Comparison of ENCODE assay signal across 8 cellular contexts in genomic region chr1:234848972-234849641, GRCh38.
A peak's percentile ranks its signal among the peaks of the same experiment; 100 is the strongest.
DNase-seq lines count a peak whose midpoint lies in the region; ATAC-seq and TF ChIP-seq lines count a peak whose summit lies in the region.

No MANE protein-coding gene starts in this region.

- H3K27ac ChIP-seq in colonic mucosa (peak overlapping the region; percentile 10), neutrophil (peak overlapping the region; percentile 94)

- ATAC-seq in HG02938 (IDR thresholded peaks at IDR 0.05; ENCODE audit: unreplicated experiment), result no peak

- no peaks in the 10 kb centered on the region for H3K9me3 ChIP-seq in colonic mucosa
- H3K9me3 ChIP-seq in neutrophil, result no peaks in the 10 kb centered on the region

- H3K9ac ChIP-seq in colonic mucosa (ENCODE audit: low read depth in 2 of 2, low read length in 2 of 2), result peak overlapping the region in 1 of 2 donors; percentile 3

- peak; percentile 74 for DNase-seq in ELR (ENCODE audit: low read depth)
- DNase-seq in NOMO-1 (lab: John Stamatoyannopoulos, UW; ENCODE audit: unreplicated experiment in 2 of 2), result peak; percentile 91 to 97
- DNase-seq in colonic mucosa, result no peak
- no peak for DNase-seq in midbrain (lab: John Stamatoyannopoulos, UW)
- no peak for DNase-seq in activated naive CD4-positive, alpha-beta T cell treated with anti-CD3 and anti-CD28 coated beads, Interleukin-2, amount 50 U/mL, for 16 hours
- DNase-seq in NCI-H2171 treated with DMSO at 0.1 percent for 48 hours (lab: John Stamatoyannopoulos, UW), result no peak

- intact Hi-C loops in colonic mucosa (cut with DNase I), result no loop called here

- no peak overlapping the region for H3K4me3 ChIP-seq in colonic mucosa
- peak overlapping the region; percentile 16 to 45 for H3K4me3 ChIP-seq in neutrophil (ENCODE audit: low read depth in 1 of 2, low read length in 1 of 2)

- no peaks in the 10 kb centered on the region for H3K36me3 ChIP-seq in colonic mucosa
- no peaks in the 10 kb centered on the region for H3K36me3 ChIP-seq in neutrophil

- H3K4me1 ChIP-seq in colonic mucosa (peaks cover 5% of the 10 kb centered on the region), neutrophil (ENCODE audit: control insufficient read depth in 1 of 2, insufficient read depth in 1 of 2, low read depth in 1 of 2, low read length in 1 of 2) (peaks cover 64 to 68% of the 10 kb centered on the region in 2 experiments)

- TF ChIP-seq CTCF in colonic mucosa (IDR thresholded peaks at IDR 0.05) (no peak), neutrophil (IDR thresholded peaks at IDR 0.05) (no peak)

- H3K27me3 ChIP-seq in colonic mucosa (no peaks in the 10 kb centered on the region), neutrophil (no peaks in the 10 kb centered on the region)

Comparison
In these comparisons a context has a peak if more than half of its experiments do, and no peak if none do; other contexts are left out.
1. DNase-seq: peak in ELR (single experiment) and NOMO-1 (2 of 2); none in colonic mucosa (single experiment), midbrain (single experiment), activated naive CD4-positive, alpha-beta T cell treated with anti-CD3 and anti-CD28 coated beads, Interleukin-2, amount 50 U/mL, for 16 hours (single experiment) and NCI-H2171 treated with DMSO at 0.1 percent for 48 hours (single experiment).